In the genomic region with DNA sequence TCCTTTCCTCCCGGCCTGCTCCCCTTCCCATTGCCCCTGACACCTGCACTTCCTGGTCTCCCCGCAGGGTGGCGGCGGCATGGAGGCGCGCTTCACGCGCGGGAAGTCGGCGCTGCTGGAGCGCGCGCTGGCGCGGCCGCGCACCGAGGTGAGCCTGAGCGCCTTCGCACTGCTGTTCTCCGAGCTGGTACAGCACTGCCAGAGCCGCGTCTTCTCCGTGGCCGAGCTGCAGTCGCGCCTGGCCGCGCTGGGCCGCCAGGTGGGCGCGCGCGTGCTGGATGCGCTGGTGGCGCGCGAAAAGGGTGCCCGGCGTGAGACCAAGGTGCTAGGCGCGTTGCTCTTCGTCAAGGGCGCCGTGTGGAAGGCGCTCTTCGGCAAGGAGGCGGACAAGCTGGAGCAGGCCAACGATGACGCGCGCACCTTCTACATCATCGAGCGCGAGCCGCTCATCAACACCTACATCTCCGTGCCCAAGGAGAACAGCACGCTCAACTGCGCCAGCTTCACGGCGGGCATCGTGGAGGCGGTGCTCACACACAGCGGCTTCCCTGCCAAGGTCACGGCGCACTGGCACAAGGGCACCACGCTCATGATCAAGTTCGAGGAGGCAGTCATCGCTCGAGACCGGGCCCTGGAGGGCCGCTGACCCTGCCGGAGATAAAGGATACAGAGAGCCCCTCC, we compare ENCODE assay signal across 8 cellular contexts. TPM values are rescaled to one million over a fixed set of nuclear protein-coding genes. Genes with fewer than 3 reads are reported as not detected.
DNase-seq lines count a peak whose midpoint lies in the region; ATAC-seq, FAIRE-seq and TF ChIP-seq lines count a peak whose summit lies in the region.

No MANE protein-coding gene starts in this region.

- H3K27me3 ChIP-seq in heart left ventricle (peaks cover 0 to 26% (median 0%) of the 10 kb centered on the region in 9 donors), GM12878 (replicated peaks in 1 of 2; ENCODE audit: control insufficient read depth in 2 of 2, insufficient read depth in 2 of 2, low read length in 1 of 2) (no peaks in the 10 kb centered on the region), mesenchymal stem cell (ENCODE audit: control insufficient read depth in 1 of 2, insufficient read depth in 1 of 2, low read length in 2 of 2) (peaks cover 11 to 26% of the 10 kb centered on the region in 2 experiments), upper lobe of left lung (no peaks in the 10 kb centered on the region)

- TF ChIP-seq CTCF in heart left ventricle (IDR thresholded peaks at IDR 0.05) (peak in 2 of 12 donors; percentile 0 to 5), GM12878 (IDR thresholded peaks at IDR 0.05 in 2 of 3, conservative IDR thresholded peaks at IDR 0.05 in 1 of 3; ENCODE audit: control insufficient read depth in 2 of 3, extremely low read depth in 1 of 3, insufficient read depth in 1 of 3, low read depth in 3 of 3, low read length in 3 of 3) (no peak), upper lobe of left lung (IDR thresholded peaks at IDR 0.05) (peak in 1 of 6 experiments; percentile 49)

- H3K9ac ChIP-seq in GM12878 (ENCODE audit: control insufficient read depth, insufficient read depth, low read length) (no peak overlapping the region; the same call in 1 of the 2 replicates), mesenchymal stem cell (ENCODE audit: low read length) (peak overlapping the region; percentile 94)

- H4K91ac ChIP-seq in mesenchymal stem cell (ENCODE audit: low read length): peak overlapping the region; percentile 11

- no peak overlapping the region for H3K18ac ChIP-seq in mesenchymal stem cell (ENCODE audit: low read depth in 1 of 2, low read length in 2 of 2)

- H4K8ac ChIP-seq in mesenchymal stem cell (ENCODE audit: low read length): peak overlapping the region; percentile 28

- no peak overlapping the region for H2AFZ ChIP-seq in GM12878 (ENCODE audit: control insufficient read depth, low read depth, low read length)
- no peak overlapping the region for H2AFZ ChIP-seq in mesenchymal stem cell (ENCODE audit: low read depth, low read length)

- peak overlapping the region in 1 of 2 experiments; percentile 74 for H2BK12ac ChIP-seq in mesenchymal stem cell (ENCODE audit: low read length in 2 of 2)

- TF ChIP-seq POLR2A in heart left ventricle (IDR thresholded peaks at IDR 0.05) (no peak), GM12878 (IDR thresholded peaks at IDR 0.05; ENCODE audit: low read depth, low read length) (peak; percentile 19; the same call in 1 of the 2 replicates), upper lobe of left lung (IDR thresholded peaks at IDR 0.05) (no peak)

- H3K36me3 ChIP-seq in heart left ventricle: peaks cover 0 to 35% (median 26%) of the 10 kb centered on the region in 9 donors
- peaks cover 4 to 6% of the 10 kb centered on the region in 2 experiments; a peak in 3 of 4 replicates for H3K36me3 ChIP-seq in GM12878 (ENCODE audit: control insufficient read depth in 2 of 2, insufficient read depth in 2 of 2, low read length in 1 of 2)
- peaks cover 17 to 32% of the 10 kb centered on the region in 2 experiments for H3K36me3 ChIP-seq in mesenchymal stem cell (ENCODE audit: control insufficient read depth in 1 of 2, insufficient read depth in 2 of 2, low read depth in 1 of 2, low read length in 2 of 2)
- H3K36me3 ChIP-seq in upper lobe of left lung: peaks cover 0 to 33% (median 21%) of the 10 kb centered on the region in 4 donors

- SMC1A ChIA-PET in GM12878 (lab: Charles Lee; ENCODE audit: uncharacterized antibody, unreplicated experiment): interaction anchor here (2.2 to 2.9 kb wide), 2 partner anchors 17 to 117 kb away, joined by 14 to 26 read pairs; a partner anchor contains a TSS

- CTCF ChIA-PET in GM12878 (lab: Yijun Ruan, JAX): interaction anchor here (0.6 to 2.5 kb wide), 2 partner anchors 66 to 115 kb away, joined by 3 to 31 read pairs; no protein-coding TSS in a partner anchor

- ATAC-seq in heart left ventricle (no peak), left cardiac atrium (no peak), GM12878 (no peak), upper lobe of left lung (ENCODE audit: low FRiP score in 2 of 2) (no peak)

- peak overlapping the region in 3 of 12 donors; percentile 86 to 93 (median 86) for H3K27ac ChIP-seq in heart left ventricle
- H3K27ac ChIP-seq in GM12878 (ENCODE audit: control insufficient read depth, insufficient read depth): 0 out of 2 replicates have a peak overlapping the region, but pooled peaks have one; percentile 6
- H3K27ac ChIP-seq in mesenchymal stem cell (ENCODE audit: low read length, poor library complexity, severe bottlenecking): no peak overlapping the region
- peak overlapping the region in 3 of 4 donors; percentile 88 to 97 (median 92) for H3K27ac ChIP-seq in upper lobe of left lung

- H2BK120ac ChIP-seq in mesenchymal stem cell (ENCODE audit: low read depth, low read length): no peak overlapping the region

- no peak overlapping the region for H3K4ac ChIP-seq in mesenchymal stem cell (ENCODE audit: low read depth in 1 of 2, low read length in 2 of 2)

- H3K4me2 ChIP-seq in GM12878 (ENCODE audit: control insufficient read depth, insufficient read depth): peak overlapping the region; percentile 88
- H3K4me2 ChIP-seq in mesenchymal stem cell (ENCODE audit: low read length, poor library complexity, severe bottlenecking): peak overlapping the region; percentile 79

- no peak overlapping the region for H2BK15ac ChIP-seq in mesenchymal stem cell (ENCODE audit: low read depth, poor library complexity, severe bottlenecking)

- intact Hi-C loops in heart left ventricle (cut with DNase I): loop anchor here in 7 of 10 donors (5.0 to 10.0 kb wide), 7 partner anchors 112 to 578 kb away; a partner anchor contains a TSS
- intact Hi-C loops in left cardiac atrium (cut with DNase I): loop anchor here (5.0 to 10.0 kb wide), 2 partner anchors 115 to 328 kb away; no protein-coding TSS in a partner anchor
- intact Hi-C loops in GM12878 (cut with micrococcal nuclease; ENCODE audit: unreplicated experiment): loop anchor here (10.0 kb wide), 1 partner anchor 222 kb away; a partner anchor contains a TSS

- H3K4me3 ChIP-seq in heart left ventricle: peak overlapping the region in 10 of 12 donors; percentile 71 to 100 (median 96)
- peak overlapping the region; percentile 85 for H3K4me3 ChIP-seq in GM12878
- H3K4me3 ChIP-seq in mesenchymal stem cell (ENCODE audit: insufficient read depth in 1 of 2, low read depth in 1 of 2, low read length in 2 of 2): peak overlapping the region in 1 of 2 experiments; percentile 93
- peak overlapping the region in 3 of 4 donors; percentile 72 to 98 (median 91) for H3K4me3 ChIP-seq in upper lobe of left lung

- H3K14ac ChIP-seq in mesenchymal stem cell (ENCODE audit: low read length in 2 of 2): no peak overlapping the region

- H3K9me3 ChIP-seq in heart left ventricle: no peaks in the 10 kb centered on the region
- no peaks in the 10 kb centered on the region for H3K9me3 ChIP-seq in GM12878 (replicated peaks; ENCODE audit: control insufficient read depth, insufficient read depth, low read length)
- no peaks in the 10 kb centered on the region for H3K9me3 ChIP-seq in mesenchymal stem cell (ENCODE audit: control insufficient read depth, low read length)
- H3K9me3 ChIP-seq in upper lobe of left lung: no peaks in the 10 kb centered on the region

- H4K20me1 ChIP-seq in GM12878 (ENCODE audit: control insufficient read depth, insufficient read depth): no peaks in the 10 kb centered on the region

- H3K23ac ChIP-seq in mesenchymal stem cell (ENCODE audit: low read length in 2 of 2): no peak overlapping the region

- TF ChIP-seq EP300 in GM12878 (IDR thresholded peaks at IDR 0.05; ENCODE audit: borderline replicate concordance in 1 of 2, control insufficient read depth in 1 of 2, low read depth in 2 of 2, low read length in 2 of 2): no peak
- TF ChIP-seq EP300 in upper lobe of left lung (IDR thresholded peaks at IDR 0.05): no peak

- H2AK5ac ChIP-seq in mesenchymal stem cell (ENCODE audit: low read length, severe bottlenecking): no peak overlapping the region

- FAIRE-seq in GM12878 (lab: Jason Lieb, UNC): no peak

- DNase-seq in heart left ventricle (no peak), left cardiac atrium (no peak), GM12878 (ENCODE audit: low read depth, low spot score) (no peak), mesenchymal stem cell (no peak), upper lobe of left lung (peak in 1 of 2 donors; percentile 88), T1000 (lab: John Stamatoyannopoulos, UW) (no peak), OCI-M2 (lab: John Stamatoyannopoulos, UW; ENCODE audit: unreplicated experiment) (no peak), NOMO-1 treated with dmso at 0.1 percent for 144 hours (lab: John Stamatoyannopoulos, UW; ENCODE audit: unreplicated experiment) (no peak)

- H3K79me2 ChIP-seq in GM12878 (ENCODE audit: control insufficient read depth, insufficient read depth, low read length): peaks cover 23% of the 10 kb centered on the region

- H3K4me1 ChIP-seq in heart left ventricle: peaks cover 0 to 23% (median 8%) of the 10 kb centered on the region in 12 donors
- H3K4me1 ChIP-seq in GM12878 (ENCODE audit: control insufficient read depth, insufficient read depth, low read length): peaks cover 27% of the 10 kb centered on the region
- H3K4me1 ChIP-seq in mesenchymal stem cell (ENCODE audit: control insufficient read depth, insufficient read depth, low read depth, low read length): peaks cover 17% of the 10 kb centered on the region
- H3K4me1 ChIP-seq in upper lobe of left lung: peaks cover 12 to 31% (median 21%) of the 10 kb centered on the region in 4 donors

- peaks cover 23% of the 10 kb centered on the region for H3K79me1 ChIP-seq in mesenchymal stem cell (replicated peaks; ENCODE audit: low read length, poor library complexity, severe bottlenecking)

- TF ChIP-seq RAD21 in GM12878 (IDR thresholded peaks at IDR 0.05; ENCODE audit: insufficient read depth, low read depth, low read length): no peak

- in situ Hi-C loops in GM12878 (cut with MboI): loop anchor here (5.0 kb wide), 1 partner anchor 115 kb away; no protein-coding TSS in a partner anchor

- WGBS in heart left ventricle, 4 donors: 78 to 81% (median 79%) methylated on average over 72 to 74 of the region's 74 CpGs
- WGBS in GM12878 (ENCODE audit: insufficient coverage, insufficient replicate concordance, low lambda C conversion rate, missing lambda C conversion rate): 97% methylated on average over 71 of the region's 74 CpGs
- WGBS in mesenchymal stem cell: 98% methylated on average over 74 of the region's 74 CpGs
- WGBS in upper lobe of left lung, 2 donors: 90 to 91% methylated on average over 62 to 74 of the region's 74 CpGs

- H2BK5ac ChIP-seq in mesenchymal stem cell (ENCODE audit: low read depth, low read length, poor library complexity, severe bottlenecking): no peak overlapping the region

- POLR2A ChIA-PET in GM12878 (lab: Charles Lee): interaction anchor here (1.3 to 1.9 kb wide), 2 partner anchors 17 to 295 kb away, joined by 3 to 10 read pairs; no protein-coding TSS in a partner anchor

- RAD21 ChIA-PET in GM12878 (lab: Charles Lee; ENCODE audit: unreplicated experiment): no interaction called here

- BruUV-seq in GM12878 (replicated peaks; lab: Mats Ljungman, UMichigan): TSS peak; percentile 88

RNA-seq across cellular contexts. Expression of a gene that starts 1.7 kb away (rescaled TPM):
- total RNA-seq in heart left ventricle: 100 to 1,000 TPM in 4 of 9 donors, 10 to 100 TPM in 5; 65.9 to 124 (median 96.9) TPM
- polyA plus RNA-seq in heart left ventricle: 100 to 1,000 TPM in 1 of 2 donors, 10 to 100 TPM in 1; 60.1 to 170 TPM
- total RNA-seq in left cardiac atrium: 100 to 1,000 TPM in 1 of 2 donors, 10 to 100 TPM in 1; 82.6 to 108 TPM
- 23.6 and 30.6 TPM in 2 replicates for total RNA-seq in GM12878 (2013; cell fraction: nucleolus; rRNA removed)
- 139 and 157 TPM in 2 replicates for total RNA-seq in GM12878 (2014; rRNA removed)
- 35.6 and 49.6 TPM in 2 replicates for total RNA-seq in GM12878 (2014; rRNA removed; fragmentation: Illumina TruSeq; extraction: Trizol)
- total RNA-seq in GM12878 (2021): 168 and 181 TPM in 2 replicates
- polyA plus RNA-seq in GM12878 (2011; ENCODE audit: low read depth): 30.0 TPM
- polyA plus RNA-seq in GM12878 (2011; rRNA removed): 20.7 and 58.1 TPM in 2 replicates
- polyA plus RNA-seq in GM12878 (2011; cell fraction: cytosol; rRNA removed): 26.7 and 76.7 TPM in 2 replicates
- 40.0 and 59.6 TPM in 2 replicates for polyA plus RNA-seq in GM12878 (2011; cell fraction: nucleus; rRNA removed)
- polyA plus RNA-seq in GM12878 (2012): 129 and 198 TPM in 2 replicates
- polyA plus RNA-seq in GM12878 (2014; fragmentation: Illumina TruSeq; extraction: Trizol): 0.78 and 7.1 TPM in 2 replicates
- polyA plus RNA-seq in GM12878 (2014; fragmentation: Nextera tagmentation; extraction: Ambion mirVana): 10 to 100 TPM in 1 of 2 experiments, 1 to 10 TPM in 1; 4.2 to 22.5 TPM
- polyA plus RNA-seq in GM12878 (2014; rRNA removed): 120 and 182 TPM in 2 replicates
- polyA plus RNA-seq in GM12878 (2016; fragmentation: Nextera tagmentation; extraction: Ambion mirVana): 100 to 1,000 TPM; 197 to 210 TPM
- polyA minus RNA-seq in GM12878 (2011; rRNA and poly(A)+ RNA removed): 60.6 and 61.7 TPM in 2 replicates
- polyA minus RNA-seq in GM12878 (2011; cell fraction: cytosol; rRNA and poly(A)+ RNA removed): 34.7 and 43.8 TPM in 2 replicates
- polyA minus RNA-seq in GM12878 (2011; cell fraction: nucleus; rRNA and poly(A)+ RNA removed): 5.2 and 20.9 TPM in 2 replicates
- 88.2 TPM for polyA plus RNA-seq in mesenchymal stem cell (2013, experiment 1 of 2)
- 93.7 TPM for polyA plus RNA-seq in mesenchymal stem cell (2013, experiment 2 of 2)
- total RNA-seq in upper lobe of left lung: 100 to 1,000 TPM in 1 of 6 donors, 10 to 100 TPM in 5; 33.9 to 105 (median 52.0) TPM

RNA-seq across cellular contexts. Expression of a gene that starts 5.4 kb away (rescaled TPM):
- total RNA-seq in heart left ventricle (1 to 10 TPM in 1 of 9 donors, under 1 TPM in 5, not detected in 3; 0.16 to 1.4 (median 0.54) TPM), left cardiac atrium (1 to 10 TPM; 1.2 to 1.7 TPM), GM12878 (2014; rRNA removed) (0.16 and 0.23 TPM in 2 replicates), GM12878 (2014; rRNA removed; fragmentation: Illumina TruSeq; extraction: Trizol) (0.13 TPM in 1 of 2 replicates, not detected in the other), GM12878 (2021) (0.26 and 0.48 TPM in 2 replicates), upper lobe of left lung (100 to 1,000 TPM in 2 of 6 donors, 10 to 100 TPM in 3, 1 to 10 TPM in 1; 9.4 to 160 (median 36.6) TPM)
- polyA plus RNA-seq in heart left ventricle (1 to 10 TPM in 1 of 2 donors, under 1 TPM in 1; 0.34 to 1.1 TPM), GM12878 (2011; rRNA removed) (0.08 TPM in 1 of 2 replicates, not detected in the other), GM12878 (2014; fragmentation: Illumina TruSeq; extraction: Trizol) (0.37 TPM in 1 of 2 replicates, not detected in the other), GM12878 (2014; fragmentation: Nextera tagmentation; extraction: Ambion mirVana) (under 1 TPM; 0.26 to 0.55 TPM), GM12878 (2014; rRNA removed) (0.26 and 0.33 TPM in 2 replicates), GM12878 (2016; fragmentation: Nextera tagmentation; extraction: Ambion mirVana) (under 1 TPM in 1 of 2 experiments, not detected in 1; 0.09 TPM)
- total RNA-seq in GM12878 (2013; cell fraction: nucleolus; rRNA removed): not detected in 2 replicates
- not detected for polyA plus RNA-seq in GM12878 (2011; ENCODE audit: low read depth)
- polyA plus RNA-seq in GM12878 (2011; cell fraction: cytosol; rRNA removed): 0.08 and 0.25 TPM in 2 replicates
- polyA plus RNA-seq in GM12878 (2011; cell fraction: nucleus; rRNA removed): 0.10 and 0.23 TPM in 2 replicates
- not detected in 2 replicates for polyA plus RNA-seq in GM12878 (2012)
- 0.72 TPM in 1 of 2 replicates, not detected in the other for polyA minus RNA-seq in GM12878 (2011; rRNA and poly(A)+ RNA removed)
- polyA minus RNA-seq in GM12878 (2011; cell fraction: cytosol; rRNA and poly(A)+ RNA removed): not detected in 2 replicates
- not detected in 2 replicates for polyA minus RNA-seq in GM12878 (2011; cell fraction: nucleus; rRNA and poly(A)+ RNA removed)
- not detected for polyA plus RNA-seq in mesenchymal stem cell (2013, experiment 1 of 2)
- not detected for polyA plus RNA-seq in mesenchymal stem cell (2013, experiment 2 of 2)

RNA-seq across cellular contexts. Expression of a gene that starts 13.5 kb away (rescaled TPM):
- total RNA-seq in heart left ventricle (1 to 10 TPM in 1 of 9 donors, not detected in 8; 2.6 TPM), left cardiac atrium (1 to 10 TPM; 1.4 to 1.6 TPM), GM12878 (2014; rRNA removed) (not detected in 2 replicates), GM12878 (2014; rRNA removed; fragmentation: Illumina TruSeq; extraction: Trizol) (not detected in 2 replicates), GM12878 (2021) (not detected in 2 replicates), upper lobe of left lung (10 to 100 TPM in 3 of 6 donors, 1 to 10 TPM in 3; 2.5 to 59.2 (median 13.8) TPM)
- polyA plus RNA-seq in heart left ventricle (1 to 10 TPM; 4.8 to 9.2 TPM), GM12878 (2011; rRNA removed) (not detected in 2 replicates), GM12878 (2014; fragmentation: Illumina TruSeq; extraction: Trizol) (0.26 TPM in 1 of 2 replicates, not detected in the other), GM12878 (2014; fragmentation: Nextera tagmentation; extraction: Ambion mirVana) (not detected), GM12878 (2014; rRNA removed) (not detected in 2 replicates), GM12878 (2016; fragmentation: Nextera tagmentation; extraction: Ambion mirVana) (not detected)
- total RNA-seq in GM12878 (2013; cell fraction: nucleolus; rRNA removed): not detected in 2 replicates
- polyA plus RNA-seq in GM12878 (2011; ENCODE audit: low read depth): not detected
- not detected in 2 replicates for polyA plus RNA-seq in GM12878 (2011; cell fraction: cytosol; rRNA removed)
- polyA plus RNA-seq in GM12878 (2011; cell fraction: nucleus; rRNA removed): not detected in 2 replicates
- polyA plus RNA-seq in GM12878 (2012): not detected in 2 replicates
- polyA minus RNA-seq in GM12878 (2011; rRNA and poly(A)+ RNA removed): not detected in 2 replicates
- not detected in 2 replicates for polyA minus RNA-seq in GM12878 (2011; cell fraction: cytosol; rRNA and poly(A)+ RNA removed)
- not detected in 2 replicates for polyA minus RNA-seq in GM12878 (2011; cell fraction: nucleus; rRNA and poly(A)+ RNA removed)
- not detected for polyA plus RNA-seq in mesenchymal stem cell (2013, experiment 1 of 2)
- not detected for polyA plus RNA-seq in mesenchymal stem cell (2013, experiment 2 of 2)

RNA-seq across cellular contexts. Expression of a gene that starts 19.6 kb away (rescaled TPM):
- total RNA-seq in heart left ventricle (1 to 10 TPM in 1 of 9 donors, under 1 TPM in 2, not detected in 6; 0.23 to 1.5 (median 0.54) TPM), left cardiac atrium (1 to 10 TPM in 1 of 2 donors, under 1 TPM in 1; 0.31 to 1.7 TPM), GM12878 (2014; rRNA removed) (351 and 365 TPM in 2 replicates), GM12878 (2014; rRNA removed; fragmentation: Illumina TruSeq; extraction: Trizol) (218 and 223 TPM in 2 replicates), GM12878 (2021) (359 and 362 TPM in 2 replicates), upper lobe of left lung (1 to 10 TPM in 1 of 6 donors, under 1 TPM in 1, not detected in 4; 0.83 to 2.9 TPM)
- polyA plus RNA-seq in heart left ventricle (under 1 TPM; 0.06 to 0.15 TPM), GM12878 (2011; rRNA removed) (170 and 363 TPM in 2 replicates), GM12878 (2014; fragmentation: Illumina TruSeq; extraction: Trizol) (155 and 247 TPM in 2 replicates), GM12878 (2014; fragmentation: Nextera tagmentation; extraction: Ambion mirVana) (10 to 100 TPM; 44.0 to 53.3 TPM), GM12878 (2014; rRNA removed) (424 and 451 TPM in 2 replicates), GM12878 (2016; fragmentation: Nextera tagmentation; extraction: Ambion mirVana) (100 to 1,000 TPM; 214 to 235 TPM)
- 564 and 607 TPM in 2 replicates for total RNA-seq in GM12878 (2013; cell fraction: nucleolus; rRNA removed)
- 318 TPM for polyA plus RNA-seq in GM12878 (2011; ENCODE audit: low read depth)
- 431 and 568 TPM in 2 replicates for polyA plus RNA-seq in GM12878 (2011; cell fraction: cytosol; rRNA removed)
- polyA plus RNA-seq in GM12878 (2011; cell fraction: nucleus; rRNA removed): 453 and 458 TPM in 2 replicates
- polyA plus RNA-seq in GM12878 (2012): 547 and 639 TPM in 2 replicates
- polyA minus RNA-seq in GM12878 (2011; rRNA and poly(A)+ RNA removed): 176 and 326 TPM in 2 replicates
- polyA minus RNA-seq in GM12878 (2011; cell fraction: cytosol; rRNA and poly(A)+ RNA removed): 118 and 125 TPM in 2 replicates
- polyA minus RNA-seq in GM12878 (2011; cell fraction: nucleus; rRNA and poly(A)+ RNA removed): 98.0 and 111 TPM in 2 replicates
- polyA plus RNA-seq in mesenchymal stem cell (2013, experiment 1 of 2): not detected
- polyA plus RNA-seq in mesenchymal stem cell (2013, experiment 2 of 2): not detected

RNA-seq across cellular contexts. Expression of a gene that starts 45.4 kb away (rescaled TPM):
- 10 to 100 TPM in 2 of 9 donors, 1 to 10 TPM in 7; 1.2 to 46.7 (median 4.7) TPM for total RNA-seq in heart left ventricle
- polyA plus RNA-seq in heart left ventricle: 1 to 10 TPM; 4.2 to 6.7 TPM
- total RNA-seq in left cardiac atrium: 10 to 100 TPM; 13.5 to 18.2 TPM
- total RNA-seq in GM12878 (2013; cell fraction: nucleolus; rRNA removed): 72.6 and 93.2 TPM in 2 replicates
- 38.9 and 48.5 TPM in 2 replicates for total RNA-seq in GM12878 (2014; rRNA removed)
- total RNA-seq in GM12878 (2014; rRNA removed; fragmentation: Illumina TruSeq; extraction: Trizol): 27.2 and 27.4 TPM in 2 replicates
- 106 and 111 TPM in 2 replicates for total RNA-seq in GM12878 (2021)
- polyA plus RNA-seq in GM12878 (2011; ENCODE audit: low read depth): 75.4 TPM
- 52.5 and 74.3 TPM in 2 replicates for polyA plus RNA-seq in GM12878 (2011; rRNA removed)
- 67.0 and 97.4 TPM in 2 replicates for polyA plus RNA-seq in GM12878 (2011; cell fraction: cytosol; rRNA removed)
- polyA plus RNA-seq in GM12878 (2011; cell fraction: nucleus; rRNA removed): 391 and 432 TPM in 2 replicates
- 121 and 140 TPM in 2 replicates for polyA plus RNA-seq in GM12878 (2012)
- 23.3 and 43.9 TPM in 2 replicates for polyA plus RNA-seq in GM12878 (2014; fragmentation: Illumina TruSeq; extraction: Trizol)
- 10 to 100 TPM in 1 of 2 experiments, 1 to 10 TPM in 1; 2.6 to 11.9 TPM for polyA plus RNA-seq in GM12878 (2014; fragmentation: Nextera tagmentation; extraction: Ambion mirVana)
- 103 and 119 TPM in 2 replicates for polyA plus RNA-seq in GM12878 (2014; rRNA removed)
- 10 to 100 TPM; 95.3 to 96.5 TPM for polyA plus RNA-seq in GM12878 (2016; fragmentation: Nextera tagmentation; extraction: Ambion mirVana)
- polyA minus RNA-seq in GM12878 (2011; rRNA and poly(A)+ RNA removed): 265 and 650 TPM in 2 replicates
- polyA minus RNA-seq in GM12878 (2011; cell fraction: cytosol; rRNA and poly(A)+ RNA removed): 52.2 and 53.7 TPM in 2 replicates
- polyA minus RNA-seq in GM12878 (2011; cell fraction: nucleus; rRNA and poly(A)+ RNA removed): 109 and 189 TPM in 2 replicates
- 21.9 TPM for polyA plus RNA-seq in mesenchymal stem cell (2013, experiment 1 of 2)
- 19.8 TPM for polyA plus RNA-seq in mesenchymal stem cell (2013, experiment 2 of 2)
- 100 to 1,000 TPM; 111 to 562 (median 249) TPM for total RNA-seq in upper lobe of left lung
